11 cellular contexts compared by ENCODE assay signal in genomic region chr4:37244583-37245390, GRCh38. TPM values are rescaled to one million over a fixed set of nuclear protein-coding genes. Genes with fewer than 3 reads are reported as not detected.
DNase-seq lines count a peak whose midpoint lies in the region; ATAC-seq and TF ChIP-seq lines count a peak whose summit lies in the region.
"Had no signal": no experiment of that assay in that cellular context is flagged by ENCODE, and none has a peak within 500 bp of the region (broad histone marks: within the 10 kb centered on the region; RNA-seq: fewer than 3 reads in every experiment).

A gene with protein sequence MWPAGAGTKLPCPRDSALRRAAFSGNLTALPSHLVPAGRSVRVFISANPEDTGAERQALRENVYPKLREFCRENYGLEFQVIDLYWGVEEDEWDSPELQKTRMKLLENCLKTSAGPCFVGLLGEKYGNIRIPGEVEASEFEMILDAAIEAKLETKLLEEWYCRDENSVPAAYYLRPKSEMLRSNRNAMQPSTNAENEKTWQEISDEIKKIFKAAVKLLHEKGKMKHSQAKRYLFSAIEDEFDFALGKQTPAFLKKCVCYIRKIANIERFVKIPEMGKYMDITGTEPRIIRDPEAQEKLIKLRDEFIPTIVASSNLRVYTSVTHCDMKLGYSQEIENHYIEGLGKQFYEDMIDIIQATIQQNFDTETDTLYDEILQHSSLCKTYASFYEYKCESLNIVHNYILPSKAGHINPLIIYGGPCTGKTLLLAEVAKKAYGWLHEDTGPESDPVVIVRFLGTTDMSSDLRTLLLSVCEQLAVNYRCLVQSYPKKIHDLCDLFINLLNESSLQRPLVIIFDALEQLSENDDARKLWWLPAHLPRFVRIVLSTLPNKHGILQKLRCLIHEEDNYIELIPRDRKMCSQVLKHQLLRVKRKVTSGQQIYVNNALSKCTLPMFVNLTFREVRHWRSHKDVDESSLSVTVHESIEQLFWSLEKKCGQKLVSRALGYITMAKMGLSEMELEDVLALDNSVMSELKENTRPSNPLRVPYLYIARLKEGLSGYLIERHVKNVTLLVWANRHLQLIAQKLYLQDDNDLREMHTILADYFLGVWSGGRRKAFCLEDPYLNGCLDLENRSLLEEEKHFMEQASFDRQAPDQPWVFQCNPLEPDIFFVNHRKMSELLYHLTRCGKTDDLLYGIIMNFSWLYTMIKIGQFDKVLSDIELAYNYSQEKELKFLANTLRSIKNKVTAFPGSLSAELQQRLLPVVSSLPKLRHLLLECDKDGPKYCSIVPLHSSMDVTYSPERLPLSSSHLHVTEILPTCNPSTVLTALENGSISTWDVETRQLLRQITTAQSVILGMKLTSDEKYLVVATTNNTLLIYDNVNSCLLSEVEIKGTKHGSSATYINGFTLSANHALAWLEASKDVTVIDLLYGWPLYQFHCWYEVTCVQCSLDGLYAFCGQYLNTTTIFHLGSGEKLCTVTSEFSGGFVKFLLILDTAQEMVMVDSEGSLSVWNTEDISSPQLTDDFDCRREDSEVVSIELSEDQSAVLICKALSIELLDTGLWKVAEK (N-terminal part only) (plus strand): TSS chr4:37244743. CDS start chr4:37245068, 325 bp downstream.

- no peaks in the 10 kb centered on the region for H3K4me1 Mint-ChIP-seq in type B pancreatic cell (ENCODE audit: unreplicated experiment)

- H3K9ac ChIP-seq in liver (ENCODE audit: low read depth in 1 of 2, low read length in 2 of 2) = no peak within 1 kb of the TSS

- peak within 1 kb of the TSS; percentile 87 for H3K4me3 Mint-ChIP-seq in type B pancreatic cell
- H3K4me3 Mint-ChIP-seq: activated naive CD4-positive, alpha-beta T cell treated with anti-CD3 and anti-CD28 coated beads, Interleukin-2, amount 50 U/mL, for 24 hours; T-helper 2 cell treated with Interferon-gamma antibody and Interleukin-4, amounts not matched to agents 5 μg/mL and 100 μg/mL, for 36 hours had no signal

- no peaks in the 10 kb centered on the region for H3K9me3 Mint-ChIP-seq in type B pancreatic cell
- H3K9me3 Mint-ChIP-seq: activated naive CD4-positive, alpha-beta T cell treated with anti-CD3 and anti-CD28 coated beads, Interleukin-2, amount 50 U/mL, for 24 hours; T-helper 2 cell treated with Interferon-gamma antibody and Interleukin-4, amounts not matched to agents 5 μg/mL and 100 μg/mL, for 36 hours had no signal

- H3K27ac Mint-ChIP-seq in type B pancreatic cell = no peak within 1 kb of the TSS
- H3K27ac Mint-ChIP-seq: activated naive CD4-positive, alpha-beta T cell treated with anti-CD3 and anti-CD28 coated beads, Interleukin-2, amount 50 U/mL, for 24 hours; T-helper 2 cell treated with Interferon-gamma antibody and Interleukin-4, amounts not matched to agents 5 μg/mL and 100 μg/mL, for 36 hours had no signal

- H3K4me3 ChIP-seq in coronary artery (peak within 1 kb of the TSS; percentile 47), liver (ENCODE audit: low read depth in 1 of 3, low read length in 3 of 3) (peak within 1 kb of the TSS in 2 of 3 donors; percentile 37 to 39)

- no peak for ATAC-seq in HG03342 (IDR thresholded peaks at IDR 0.05; ENCODE audit: unreplicated experiment)

- peak; percentile 7 for DNase-seq in activated CD4-positive, alpha-beta T cell treated with anti-CD3 and anti-CD28 coated beads for 48 hours
- DNase-seq in activated CD4-positive, alpha-beta T cell treated with anti-CD3 and anti-CD28 coated beads, Interleukin-2, amount 50 U/mL, for 48 hours = no peak
- no peak for DNase-seq in coronary artery (ENCODE audit: low spot score)
- DNase-seq in type B pancreatic cell (ENCODE audit: extremely low spot score, unreplicated experiment) = peak; percentile 71
- DNase-seq in RPMI8226 = no peak
- DNase-seq in OCI-M1 (lab: John Stamatoyannopoulos, UW) = no peak
- DNase-seq: NCI-H1105 had no signal

- H3K27me3 Mint-ChIP-seq in type B pancreatic cell = peaks cover 91% of the 10 kb centered on the region

- WGBS in liver = 2% methylated on average over 95 of the region's 95 CpGs

- H3K4me1 ChIP-seq in liver (ENCODE audit: control insufficient read depth in 4 of 4, insufficient read depth in 4 of 4, low read length in 3 of 4) = peaks cover 4 to 20% (median 10%) of the 10 kb centered on the region in 4 donors

- H3K36me3 Mint-ChIP-seq in type B pancreatic cell = no peaks in the 10 kb centered on the region

- no peak for TF ChIP-seq CTCF in coronary artery (IDR thresholded peaks at IDR 0.05)
- no peak for TF ChIP-seq CTCF in liver (IDR thresholded peaks at IDR 0.05; ENCODE audit: low read depth, low read length, missing input control)
- TF ChIP-seq CTCF in type B pancreatic cell (conservative IDR thresholded peaks at IDR 0.05) = peak; percentile 54

- no peak for TF ChIP-seq RAD21 in liver (IDR thresholded peaks at IDR 0.05)

- H3K27me3 ChIP-seq in liver (ENCODE audit: control insufficient read depth in 4 of 4, insufficient read depth in 4 of 4, low read length in 3 of 4) = peaks cover 2 to 17% (median 10%) of the 10 kb centered on the region in 4 donors

- H3K9me3 ChIP-seq in liver (ENCODE audit: control insufficient read depth in 4 of 4, low read length in 3 of 4) = no peaks in the 10 kb centered on the region

- H3K36me3 ChIP-seq in liver (ENCODE audit: control insufficient read depth in 4 of 4, insufficient read depth in 3 of 4, low read depth in 1 of 4, low read length in 3 of 4) = no peaks in the 10 kb centered on the region

- no peak within 1 kb of the TSS for H3K27ac ChIP-seq in coronary artery
- H3K27ac ChIP-seq in liver (ENCODE audit: low read depth in 1 of 2, low read length in 2 of 2) = no peak within 1 kb of the TSS

TF ChIP-seq in liver, 16 proteins besides CTCF, POLR2A, EP300 and RAD21:
- no peak for TF ChIP-seq SP1 (IDR thresholded peaks at IDR 0.05)
- no peak for TF ChIP-seq REST (IDR thresholded peaks at IDR 0.05)
- TF ChIP-seq, protein P1, sequence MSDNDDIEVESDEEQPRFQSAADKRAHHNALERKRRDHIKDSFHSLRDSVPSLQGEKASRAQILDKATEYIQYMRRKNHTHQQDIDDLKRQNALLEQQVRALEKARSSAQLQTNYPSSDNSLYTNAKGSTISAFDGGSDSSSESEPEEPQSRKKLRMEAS (IDR thresholded peaks at IDR 0.05) = no peak
- TF ChIP-seq ZBTB33 (IDR thresholded peaks at IDR 0.05) = no peak

RNA-seq across cellular contexts. Expression of the gene that starts here (rescaled TPM):
- total RNA-seq in liver = under 1 TPM; 0.08 to 0.37 TPM
- polyA plus RNA-seq in liver = not detected
- total RNA-seq in type B pancreatic cell (ENCODE audit: low replicate concordance) = 0.88 and 1.5 TPM in 2 replicates

Comparison
In these comparisons a context has a peak if more than half of its experiments do, and no peak if none do; other contexts are left out.
1. DNase-seq: peak in activated CD4-positive, alpha-beta T cell treated with anti-CD3 and anti-CD28 coated beads for 48 hours (single experiment) and type B pancreatic cell (single experiment); none in activated CD4-positive, alpha-beta T cell treated with anti-CD3 and anti-CD28 coated beads, Interleukin-2, amount 50 U/mL, for 48 hours (0 of 2), coronary artery (single experiment), RPMI8226 (single experiment) and OCI-M1 (single experiment).